In the genomic region with DNA sequence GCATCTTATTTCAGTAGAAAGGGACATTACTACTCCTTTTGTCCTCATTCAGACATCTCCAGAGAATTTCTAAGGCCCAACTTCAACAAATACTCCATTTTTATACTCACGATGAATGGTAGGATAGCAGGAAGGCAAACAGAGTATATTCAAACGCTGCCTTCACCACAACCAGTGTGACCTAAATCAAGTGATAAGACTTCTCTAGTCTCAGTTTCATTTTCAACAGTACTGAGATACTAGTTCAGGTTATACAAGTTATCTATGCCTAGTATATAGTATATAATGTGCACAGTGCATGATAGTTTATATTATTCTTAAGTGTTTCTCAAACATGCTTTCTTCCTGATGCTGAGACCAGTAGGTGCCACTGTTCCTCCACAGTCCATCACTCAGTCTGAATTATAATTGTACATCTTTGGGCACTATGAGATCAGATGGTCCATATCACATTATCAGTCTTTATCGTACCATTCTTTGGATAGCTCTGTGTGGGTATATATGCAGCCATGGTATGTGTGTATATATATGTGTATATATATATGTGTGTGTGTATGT, we compare ENCODE assay signal across 13 cellular contexts.
DNase-seq lines count a peak whose midpoint lies in the region; ATAC-seq and TF ChIP-seq lines count a peak whose summit lies in the region.
"Had no signal": no experiment of that assay in that cellular context is flagged by ENCODE, and none has a peak within 500 bp of the region (broad histone marks: within the 10 kb centered on the region; RNA-seq: fewer than 3 reads in every experiment).

No MANE protein-coding gene starts in this region.

- no peaks in the 10 kb centered on the region for H3K9me3 ChIP-seq in lower lobe of right lung
- H3K9me3 ChIP-seq: Caco-2 had no signal

- H3K9me3 Mint-ChIP-seq in GM23338: no peaks in the 10 kb centered on the region
- H3K9me3 Mint-ChIP-seq: activated T-cell treated with anti-CD3 and anti-CD28 coated beads, Interleukin-2, amount 50 U/mL, for 24 hours had no signal

- peak; percentile 54 for ATAC-seq in GM18909 (IDR thresholded peaks at IDR 0.05; ENCODE audit: poor library complexity, unreplicated experiment)
- peak; percentile 55 for ATAC-seq in HG03469 (IDR thresholded peaks at IDR 0.05; ENCODE audit: unreplicated experiment)
- ATAC-seq in lower lobe of right lung: no peak
- no peak for ATAC-seq in GM23338

- H3K4me3 Mint-ChIP-seq in GM23338: no peak overlapping the region
- H3K4me3 Mint-ChIP-seq: activated T-cell treated with anti-CD3 and anti-CD28 coated beads, Interleukin-2, amount 50 U/mL, for 24 hours had no signal

- H2AFZ ChIP-seq in GM23338: no peak overlapping the region

- H4K20me1 ChIP-seq in GM23338 (replicated peaks; ENCODE audit: insufficient read depth): no peaks in the 10 kb centered on the region

- H3K4me1 ChIP-seq in lower lobe of right lung (no peaks in the 10 kb centered on the region), GM23338 (ENCODE audit: insufficient read depth) (no peaks in the 10 kb centered on the region)
- H3K4me1 ChIP-seq: Caco-2 had no signal

- no peaks in the 10 kb centered on the region for H3K9me2 ChIP-seq in GM23338 (ENCODE audit: insufficient read depth)

- H3K4me3 ChIP-seq in astrocyte of the spinal cord (ENCODE audit: low read depth, low read length): no peak overlapping the region
- no peak overlapping the region for H3K4me3 ChIP-seq in lower lobe of right lung
- H3K4me3 ChIP-seq in GM23338: no peak overlapping the region
- H3K4me3 ChIP-seq: cardiac muscle cell, lung had no signal

- H3K4me1 Mint-ChIP-seq in GM23338: peaks cover 3% of the 10 kb centered on the region; the same call in 1 of the 3 replicates

- intact Hi-C loops in lower lobe of right lung (cut with DNase I): no loop called here

- H3K36me3 Mint-ChIP-seq in GM23338 (ENCODE audit: low read depth): no peaks in the 10 kb centered on the region

- no peak overlapping the region for H3K27ac Mint-ChIP-seq in GM23338
- H3K27ac Mint-ChIP-seq: activated T-cell treated with anti-CD3 and anti-CD28 coated beads, Interleukin-2, amount 50 U/mL, for 24 hours had no signal

- H3K27me3 ChIP-seq in lower lobe of right lung (ENCODE audit: low read depth): no peaks in the 10 kb centered on the region
- H3K27me3 ChIP-seq in GM23338 (ENCODE audit: insufficient read depth): no peaks in the 10 kb centered on the region
- H3K27me3 ChIP-seq: cardiac muscle cell had no signal

- in situ Hi-C loops in astrocyte of the spinal cord (cut with HindIII; ENCODE audit: low sequenced_read_pairs): no loop called here

- H3K27ac ChIP-seq in lower lobe of right lung: no peak overlapping the region
- H3K27ac ChIP-seq in GM23338 (ENCODE audit: low read depth): no peak overlapping the region
- H3K27ac ChIP-seq: cardiac muscle cell had no signal

- H3K4me2 ChIP-seq in GM23338: no peak overlapping the region

- peak; percentile 51 for DNase-seq in astrocyte of the spinal cord (ENCODE audit: low read depth, low spot score)
- DNase-seq in lower lobe of right lung: no peak
- no peak for DNase-seq in activated CD4-positive, CD25-positive, alpha-beta regulatory T cell (lab: John Stamatoyannopoulos, UW)
- no peak for DNase-seq in stimulated activated CD8-positive, alpha-beta memory T cell treated with anti-CD3 and anti-CD28 coated beads, Interleukin-4, amount 100 ng/mL, for 48 hours
- no peak for DNase-seq in NCI-H524 (lab: John Stamatoyannopoulos, UW)
- no peak for DNase-seq in GM23338 (ENCODE audit: low spot score)
- DNase-seq: activated T-cell treated with anti-CD3 and anti-CD28 coated beads, Interleukin-2, amount 50 U/mL, for 24 hours; Caco-2; NCI-H1436 had no signal

- no peaks in the 10 kb centered on the region for H3F3A ChIP-seq in GM23338 (replicated peaks; ENCODE audit: low read depth)

- H3K36me3 ChIP-seq in lower lobe of right lung (no peaks in the 10 kb centered on the region), GM23338 (ENCODE audit: insufficient read depth) (no peaks in the 10 kb centered on the region)
- H3K36me3 ChIP-seq: cardiac muscle cell had no signal

- H3K79me2 ChIP-seq in GM23338 (replicated peaks; ENCODE audit: insufficient read depth): no peaks in the 10 kb centered on the region

- peaks cover 2% of the 10 kb centered on the region for H3K27me3 Mint-ChIP-seq in GM23338 (ENCODE audit: insufficient read depth, low read depth, poor library complexity)

- peak; percentile 42 for TF ChIP-seq CTCF in astrocyte of the spinal cord (IDR thresholded peaks at IDR 0.05; ENCODE audit: low read depth, low read length)
- TF ChIP-seq CTCF in lower lobe of right lung (IDR thresholded peaks at IDR 0.05): peak; percentile 17
- peak in 1 of 2 experiments; percentile 40; a peak in 2 of 4 replicates for TF ChIP-seq CTCF in GM23338 (conservative IDR thresholded peaks at IDR 0.05; ENCODE audit: low read depth in 2 of 2)

TF ChIP-seq in GM23338, 12 proteins besides CTCF, POLR2A, EP300 and RAD21 (continues in another document):
- TF ChIP-seq POLR2AphosphoS5 (IDR thresholded peaks at IDR 0.05; ENCODE audit: low read depth): no peak
- no peak for TF ChIP-seq ETS1 (IDR thresholded peaks at IDR 0.05)
- no peak for TF ChIP-seq EZH2phosphoT487 (IDR thresholded peaks at IDR 0.05; ENCODE audit: unreplicated experiment)
- TF ChIP-seq, protein P1, sequence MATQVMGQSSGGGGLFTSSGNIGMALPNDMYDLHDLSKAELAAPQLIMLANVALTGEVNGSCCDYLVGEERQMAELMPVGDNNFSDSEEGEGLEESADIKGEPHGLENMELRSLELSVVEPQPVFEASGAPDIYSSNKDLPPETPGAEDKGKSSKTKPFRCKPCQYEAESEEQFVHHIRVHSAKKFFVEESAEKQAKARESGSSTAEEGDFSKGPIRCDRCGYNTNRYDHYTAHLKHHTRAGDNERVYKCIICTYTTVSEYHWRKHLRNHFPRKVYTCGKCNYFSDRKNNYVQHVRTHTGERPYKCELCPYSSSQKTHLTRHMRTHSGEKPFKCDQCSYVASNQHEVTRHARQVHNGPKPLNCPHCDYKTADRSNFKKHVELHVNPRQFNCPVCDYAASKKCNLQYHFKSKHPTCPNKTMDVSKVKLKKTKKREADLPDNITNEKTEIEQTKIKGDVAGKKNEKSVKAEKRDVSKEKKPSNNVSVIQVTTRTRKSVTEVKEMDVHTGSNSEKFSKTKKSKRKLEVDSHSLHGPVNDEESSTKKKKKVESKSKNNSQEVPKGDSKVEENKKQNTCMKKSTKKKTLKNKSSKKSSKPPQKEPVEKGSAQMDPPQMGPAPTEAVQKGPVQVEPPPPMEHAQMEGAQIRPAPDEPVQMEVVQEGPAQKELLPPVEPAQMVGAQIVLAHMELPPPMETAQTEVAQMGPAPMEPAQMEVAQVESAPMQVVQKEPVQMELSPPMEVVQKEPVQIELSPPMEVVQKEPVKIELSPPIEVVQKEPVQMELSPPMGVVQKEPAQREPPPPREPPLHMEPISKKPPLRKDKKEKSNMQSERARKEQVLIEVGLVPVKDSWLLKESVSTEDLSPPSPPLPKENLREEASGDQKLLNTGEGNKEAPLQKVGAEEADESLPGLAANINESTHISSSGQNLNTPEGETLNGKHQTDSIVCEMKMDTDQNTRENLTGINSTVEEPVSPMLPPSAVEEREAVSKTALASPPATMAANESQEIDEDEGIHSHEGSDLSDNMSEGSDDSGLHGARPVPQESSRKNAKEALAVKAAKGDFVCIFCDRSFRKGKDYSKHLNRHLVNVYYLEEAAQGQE (IDR thresholded peaks at IDR 0.05; ENCODE audit: unreplicated experiment): no peak
- no peak for TF ChIP-seq NANOG (IDR thresholded peaks at IDR 0.05; ENCODE audit: borderline replicate concordance)
- no peak for TF ChIP-seq STAT1 (IDR thresholded peaks at IDR 0.05; ENCODE audit: unreplicated experiment)
- TF ChIP-seq CREB1 (CRISPR knock-in tag; IDR thresholded peaks at IDR 0.05; ENCODE audit: low read depth): no peak

Comparison
In these comparisons a context has a peak if more than half of its experiments do, and no peak if none do; other contexts are left out.
1. ATAC-seq: peak in GM18909 (single experiment) and HG03469 (single experiment); none in lower lobe of right lung (0 of 2) and GM23338 (single experiment).